Comparison of ENCODE assay signal across 8 cellular contexts in the genomic region with DNA sequence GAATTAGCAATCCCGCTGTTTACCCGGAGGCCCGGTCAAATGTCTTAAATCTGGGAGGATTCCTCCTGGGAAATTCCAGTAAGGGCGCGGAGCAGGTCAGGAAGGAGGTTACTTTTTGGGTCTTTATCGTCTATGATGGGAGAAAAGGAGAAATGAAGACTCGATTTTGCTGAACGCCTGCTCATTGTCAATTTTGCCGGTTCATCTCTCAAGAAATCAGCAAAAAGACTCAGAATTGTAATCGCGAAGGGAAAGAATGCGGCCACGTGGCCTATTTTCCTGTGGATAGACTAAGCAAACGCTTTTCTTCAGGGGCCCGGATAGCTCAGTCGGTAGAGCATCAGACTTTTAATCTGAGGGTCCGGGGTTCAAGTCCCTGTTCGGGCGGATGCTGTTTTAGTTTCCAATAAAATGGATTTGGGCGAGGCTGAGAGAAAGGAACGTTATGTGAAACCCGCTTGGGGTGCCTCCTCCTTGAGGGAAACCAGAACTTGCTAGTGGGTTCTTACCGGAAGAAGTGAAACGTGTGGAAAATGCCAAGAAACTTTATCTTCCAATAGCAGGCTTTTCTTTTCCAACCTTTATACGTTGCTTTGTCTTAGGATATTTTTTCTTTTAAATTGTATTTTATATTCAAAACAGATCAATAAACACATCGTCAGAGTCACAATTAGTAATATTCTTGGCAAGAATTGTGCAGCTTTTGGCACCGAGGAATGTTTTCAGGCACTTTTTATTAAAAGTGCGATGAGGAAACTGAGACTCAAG. TPM values are rescaled to one million over a fixed set of nuclear protein-coding genes. Genes with fewer than 3 reads are reported as not detected.
DNase-seq lines count a peak whose midpoint lies in the region; ATAC-seq and TF ChIP-seq lines count a peak whose summit lies in the region.

No MANE protein-coding gene starts in this region.

- H3K9me3 ChIP-seq in Caco-2 (no peaks in the 10 kb centered on the region), OCI-LY1 (ENCODE audit: low read length) (no peaks in the 10 kb centered on the region), fibroblast of lung (ENCODE audit: control insufficient read depth, insufficient read depth, low read depth, low read length) (no peaks in the 10 kb centered on the region), neural progenitor cell (ENCODE audit: low read depth) (no peaks in the 10 kb centered on the region)

- H3K4me1 ChIP-seq in Caco-2, result peaks cover 4% of the 10 kb centered on the region; the same call in 1 of the 2 replicates
- peaks cover 50% of the 10 kb centered on the region for H3K4me1 ChIP-seq in OCI-LY1 (ENCODE audit: insufficient read depth, low read length, severe bottlenecking)
- no peaks in the 10 kb centered on the region for H3K4me1 ChIP-seq in fibroblast of lung (ENCODE audit: control insufficient read depth, extremely low read depth, insufficient read depth, low read length)
- peaks cover 3% of the 10 kb centered on the region for H3K4me1 ChIP-seq in neural progenitor cell

- peaks cover 49% of the 10 kb centered on the region for H3K36me3 Mint-ChIP-seq in Caco-2 (ENCODE audit: insufficient read depth, unreplicated experiment)
- H3K36me3 Mint-ChIP-seq in neural progenitor cell, result peaks cover 3% of the 10 kb centered on the region

- no peaks in the 10 kb centered on the region for H3K27me3 Mint-ChIP-seq in Caco-2 (ENCODE audit: insufficient read depth, unreplicated experiment)
- H3K27me3 Mint-ChIP-seq in neural progenitor cell (ENCODE audit: insufficient read depth, low read depth), result peaks cover 44% of the 10 kb centered on the region

- intact Hi-C loops in Caco-2 (cut with micrococcal nuclease; ENCODE audit: unreplicated experiment), result loop anchor here (10.0 kb wide), 1 partner anchor 381 kb away; a partner anchor contains a TSS

- POLR2A ChIA-PET in Caco-2 (lab: Charles Lee), result interaction anchor here (1.1 to 1.3 kb wide), 2 partner anchors 19 to 113 kb away, joined by 4 to 6 read pairs; a partner anchor contains a TSS

- no peak for TF ChIP-seq CTCF in Caco-2 (IDR thresholded peaks at IDR 0.05; ENCODE audit: insufficient read depth in 1 of 2, low read depth in 1 of 2, low read length in 1 of 2, severe bottlenecking in 1 of 2, unreplicated experiment in 1 of 2)
- TF ChIP-seq CTCF in OCI-LY1 (IDR thresholded peaks at IDR 0.05; ENCODE audit: low read length), result no peak
- TF ChIP-seq CTCF in fibroblast of lung (conservative IDR thresholded peaks at IDR 0.05 in 1 of 2, IDR thresholded peaks at IDR 0.05 in 1 of 2; ENCODE audit: low read depth in 1 of 2, low read length in 2 of 2), result no peak
- no peak for TF ChIP-seq CTCF in neural progenitor cell (IDR thresholded peaks at IDR 0.05)

- H3K27ac ChIP-seq in OCI-LY1 (ENCODE audit: low read depth, low read length, poor library complexity, severe bottlenecking), result peak overlapping the region; percentile 2
- H3K27ac ChIP-seq in fibroblast of lung (ENCODE audit: insufficient read depth, low read length), result peak overlapping the region; percentile 57
- no peak overlapping the region for H3K27ac ChIP-seq in neural progenitor cell

- no peaks in the 10 kb centered on the region for H4K20me1 ChIP-seq in OCI-LY1 (ENCODE audit: insufficient read depth, low read length)
- no peaks in the 10 kb centered on the region for H4K20me1 ChIP-seq in fibroblast of lung (ENCODE audit: control insufficient read depth, extremely low read depth, insufficient read depth, low read length)
- no peaks in the 10 kb centered on the region for H4K20me1 ChIP-seq in neural progenitor cell (ENCODE audit: low read depth)

- H3K27ac Mint-ChIP-seq in Caco-2 (ENCODE audit: unreplicated experiment) (peak overlapping the region; percentile 91), neural progenitor cell (peak overlapping the region; percentile 64)

- H3K4me1 Mint-ChIP-seq in Caco-2 (ENCODE audit: low read depth, unreplicated experiment), result peaks cover 28% of the 10 kb centered on the region
- H3K4me1 Mint-ChIP-seq in neural progenitor cell, result peaks cover 44% of the 10 kb centered on the region

- BruUV-seq in Caco-2 (replicated peaks; lab: Mats Ljungman, UMichigan), result no TSS peak

- CTCF ChIA-PET in Caco-2 (lab: Charles Lee), result no interaction called here

- H3K79me2 ChIP-seq in OCI-LY1 (ENCODE audit: insufficient read depth, low read length), result no peaks in the 10 kb centered on the region
- no peaks in the 10 kb centered on the region for H3K79me2 ChIP-seq in fibroblast of lung (ENCODE audit: control insufficient read depth, insufficient read depth, low read length)
- H3K79me2 ChIP-seq in neural progenitor cell (ENCODE audit: low read depth), result no peaks in the 10 kb centered on the region

- H3K4me3 Mint-ChIP-seq in Caco-2 (ENCODE audit: unreplicated experiment), result peak overlapping the region; percentile 78
- peak overlapping the region; percentile 87 for H3K4me3 Mint-ChIP-seq in neural progenitor cell

- no peaks in the 10 kb centered on the region for H3K27me3 ChIP-seq in Caco-2 (replicated peaks; ENCODE audit: control insufficient read depth, insufficient read depth, low read length)
- H3K27me3 ChIP-seq in OCI-LY1 (ENCODE audit: insufficient read depth, low read length), result no peaks in the 10 kb centered on the region
- no peaks in the 10 kb centered on the region for H3K27me3 ChIP-seq in fibroblast of lung (ENCODE audit: control insufficient read depth, insufficient read depth, low read length)
- no peaks in the 10 kb centered on the region for H3K27me3 ChIP-seq in neural progenitor cell

- H3K4me3 ChIP-seq in Caco-2 (ENCODE audit: low read depth, low read length), result peak overlapping the region; percentile 30
- peak overlapping the region; percentile 61 for H3K4me3 ChIP-seq in OCI-LY1 (ENCODE audit: low read depth, low read length, poor library complexity, severe bottlenecking)
- H3K4me3 ChIP-seq in fibroblast of lung (replicated peaks in 1 of 4; ENCODE audit: control extremely low read depth in 1 of 4, insufficient read depth in 1 of 4, low read depth in 3 of 4, low read length in 4 of 4), result peak overlapping the region; percentile 58 to 66 (median 62)
- peak overlapping the region; percentile 52 for H3K4me3 ChIP-seq in neural progenitor cell

- H3F3A ChIP-seq in OCI-LY1 (ENCODE audit: insufficient read depth, low read length) (peaks cover 6% of the 10 kb centered on the region), neural progenitor cell (ENCODE audit: low read depth) (peaks cover 70% of the 10 kb centered on the region)

- H3K9me3 Mint-ChIP-seq in Caco-2 (ENCODE audit: unreplicated experiment) (no peaks in the 10 kb centered on the region), neural progenitor cell (peaks cover 5% of the 10 kb centered on the region)

- ATAC-seq in HG02870 (IDR thresholded peaks at IDR 0.05; ENCODE audit: unreplicated experiment) (peak; percentile 29), GM21367 (IDR thresholded peaks at IDR 0.05; ENCODE audit: unreplicated experiment) (no peak)

- peak overlapping the region; percentile 32; the same call in 1 of the 2 replicates for H3K9ac ChIP-seq in OCI-LY1 (ENCODE audit: low read length)
- H3K9ac ChIP-seq in fibroblast of lung (ENCODE audit: insufficient read depth, low read length), result peak overlapping the region; percentile 9
- H3K9ac ChIP-seq in neural progenitor cell, result no peak overlapping the region

- H3K36me3 ChIP-seq in Caco-2 (ENCODE audit: control insufficient read depth, insufficient read depth, low read length) (no peaks in the 10 kb centered on the region), OCI-LY1 (ENCODE audit: insufficient read depth, low read length) (no peaks in the 10 kb centered on the region), fibroblast of lung (ENCODE audit: control insufficient read depth, insufficient read depth, low read length) (no peaks in the 10 kb centered on the region), neural progenitor cell (no peaks in the 10 kb centered on the region)

- DNase-seq in Caco-2, result peak; percentile 79 to 83
- peak; percentile 79 for DNase-seq in activated T-cell treated with anti-CD3 and anti-CD28 coated beads for 48 hours (ENCODE audit: low read depth)
- peak; percentile 88 to 89 for DNase-seq in fibroblast of lung (ENCODE audit: low read depth in 2 of 2)
- DNase-seq in neural progenitor cell (ENCODE audit: low spot score), result peak; percentile 76
- DNase-seq in superior temporal gyrus (ENCODE audit: extremely low spot score), result peak; percentile 89

- H3K4me2 ChIP-seq in OCI-LY1 (ENCODE audit: low read length) (peak overlapping the region; percentile 62), fibroblast of lung (ENCODE audit: extremely low read depth, insufficient read depth, low read length) (peak overlapping the region; percentile 87), neural progenitor cell (peak overlapping the region; percentile 81)

- no peaks in the 10 kb centered on the region for H3K9me2 ChIP-seq in OCI-LY1 (ENCODE audit: low read depth, low read length)

- H2AFZ ChIP-seq in OCI-LY1 (ENCODE audit: low read length) (no peak overlapping the region), fibroblast of lung (ENCODE audit: low read length) (peak overlapping the region; percentile 84), neural progenitor cell (replicated peaks) (peak overlapping the region; percentile 93)

RNA-seq across cellular contexts. Expression of a gene that starts 45.0 kb away (rescaled TPM):
- total RNA-seq in Caco-2 (2022), result not detected in 2 replicates
- total RNA-seq in fibroblast of lung, result not detected in 2 replicates
- not detected in 2 replicates for polyA plus RNA-seq in fibroblast of lung
- polyA plus RNA-seq in fibroblast of lung (2012), result not detected in 2 replicates
- polyA minus RNA-seq in fibroblast of lung (ENCODE audit: low replicate concordance), result not detected in 2 replicates
- total RNA-seq in neural progenitor cell (ENCODE audit: low replicate concordance), result not detected in 2 replicates

RNA-seq across cellular contexts. Expression of a gene that starts 52.9 kb away (rescaled TPM):
- total RNA-seq in Caco-2 (2022) (not detected in 2 replicates), fibroblast of lung (not detected in 2 replicates), neural progenitor cell (ENCODE audit: low replicate concordance) (not detected in 2 replicates)
- not detected in 2 replicates for polyA plus RNA-seq in fibroblast of lung
- not detected in 2 replicates for polyA plus RNA-seq in fibroblast of lung (2012)
- not detected in 2 replicates for polyA minus RNA-seq in fibroblast of lung (ENCODE audit: low replicate concordance)

RNA-seq across cellular contexts. Expression of a gene that starts 59.3 kb away (rescaled TPM):
- total RNA-seq in Caco-2 (2022) (64.5 and 67.5 TPM in 2 replicates), fibroblast of lung (29.5 and 44.1 TPM in 2 replicates), neural progenitor cell (ENCODE audit: low replicate concordance) (20.1 and 22.7 TPM in 2 replicates)
- polyA plus RNA-seq in fibroblast of lung, result 32.4 and 34.0 TPM in 2 replicates
- 27.5 and 29.6 TPM in 2 replicates for polyA plus RNA-seq in fibroblast of lung (2012)
- polyA minus RNA-seq in fibroblast of lung (ENCODE audit: low replicate concordance), result 31.3 and 38.8 TPM in 2 replicates
